ENCODE assay signal across 8 cellular contexts in genomic region chr5:66814146-66814991, GRCh38.
DNase-seq lines count a peak whose midpoint lies in the region; ATAC-seq and TF ChIP-seq lines count a peak whose summit lies in the region.

No MANE protein-coding gene starts in this region.

- WGBS in spleen, 5 donors = 30 to 57% (median 43%) methylated on average over 6 of the region's 6 CpGs

- H3K27ac Mint-ChIP-seq in activated naive CD8-positive, alpha-beta T cell treated with anti-CD3 and anti-CD28 coated beads, Interleukin-2, amount 10 ng/mL, durations not matched to agents 7 days and 5 days = no peak overlapping the region

- POLR2A ChIA-PET in activated naive CD8-positive, alpha-beta T cell treated with anti-CD3 and anti-CD28 coated beads, Interleukin-2, amount 10 ng/mL, durations not matched to agents 7 days and 5 days (lab: Charles Lee) = interaction anchor here (1.0 to 1.1 kb wide), 2 partner anchors 14 to 28 kb away, joined by 3 to 5 read pairs; no protein-coding TSS in a partner anchor

- H3K9me3 ChIP-seq in NT2/D1 (ENCODE audit: insufficient read depth, low read length) (no peaks in the 10 kb centered on the region), spleen (no peaks in the 10 kb centered on the region)

- H3K27ac ChIP-seq in spleen = no peak overlapping the region

- H3K4me3 ChIP-seq in NT2/D1 (ENCODE audit: insufficient read length, low read depth) (no peak overlapping the region), spleen (no peak overlapping the region)

- H3K4me1 ChIP-seq in NT2/D1 (ENCODE audit: insufficient read depth, insufficient read length) (no peaks in the 10 kb centered on the region), spleen (peaks cover 0 to 15% (median 2%) of the 10 kb centered on the region in 6 donors)

- H3K9me3 Mint-ChIP-seq in activated naive CD8-positive, alpha-beta T cell treated with anti-CD3 and anti-CD28 coated beads, Interleukin-2, amount 10 ng/mL, durations not matched to agents 7 days and 5 days = no peaks in the 10 kb centered on the region

- intact Hi-C loops in spleen (cut with DNase I; ENCODE audit: low total_unique reads) = loop anchor here (5.0 to 10.0 kb wide), 2 partner anchors 340 to 393 kb away; no protein-coding TSS in a partner anchor

- H3K36me3 Mint-ChIP-seq in activated naive CD8-positive, alpha-beta T cell treated with anti-CD3 and anti-CD28 coated beads, Interleukin-2, amount 10 ng/mL, durations not matched to agents 7 days and 5 days = no peaks in the 10 kb centered on the region

- ATAC-seq in HG02623 (IDR thresholded peaks at IDR 0.05; ENCODE audit: unreplicated experiment) (peak; percentile 43), GM19452 (IDR thresholded peaks at IDR 0.05; ENCODE audit: unreplicated experiment) (no peak)
- peak; percentile 77 for ATAC-seq in activated naive CD8-positive, alpha-beta T cell treated with anti-CD3 and anti-CD28 coated beads, Interleukin-2, amount 10 ng/mL, durations not matched to agents 7 days and 5 days (ENCODE audit: low read depth)

- TF ChIP-seq POLR2A in spleen (IDR thresholded peaks at IDR 0.05) = no peak

- H3K27me3 Mint-ChIP-seq in activated naive CD8-positive, alpha-beta T cell treated with anti-CD3 and anti-CD28 coated beads, Interleukin-2, amount 10 ng/mL, durations not matched to agents 7 days and 5 days = peaks cover 3% of the 10 kb centered on the region

- H3K4me1 Mint-ChIP-seq in activated naive CD8-positive, alpha-beta T cell treated with anti-CD3 and anti-CD28 coated beads, Interleukin-2, amount 10 ng/mL, durations not matched to agents 7 days and 5 days = peaks cover 24% of the 10 kb centered on the region

- H3K27me3 ChIP-seq in NT2/D1 (ENCODE audit: insufficient read depth, insufficient read length) = no peaks in the 10 kb centered on the region
- peaks cover 0 to 12% (median 0%) of the 10 kb centered on the region in 7 donors for H3K27me3 ChIP-seq in spleen (replicated peaks in 1 of 7)

- TF ChIP-seq CTCF in spleen (IDR thresholded peaks at IDR 0.05 in 8 of 11, conservative IDR thresholded peaks at IDR 0.05 in 3 of 11) = peak; percentile 21 to 79 (median 65)

- H3K4me3 Mint-ChIP-seq in activated naive CD8-positive, alpha-beta T cell treated with anti-CD3 and anti-CD28 coated beads, Interleukin-2, amount 10 ng/mL, durations not matched to agents 7 days and 5 days = no peak overlapping the region

- DNase-seq in activated gamma-delta T cell treated with Interleukin-2 at 50 U/mL for 16 hours (peak; percentile 17), activated gamma-delta T cell (lab: John Stamatoyannopoulos, UW) (no peak), NT2/D1 (ENCODE audit: low read depth, low spot score) (peak; percentile 30), hippocampal formation (lab: John Stamatoyannopoulos, UW) (peak; percentile 11 to 47), spleen (no peak)
- DNase-seq in activated naive CD8-positive, alpha-beta T cell treated with anti-CD3 and anti-CD28 coated beads, Interleukin-2, amount 10 ng/mL, durations not matched to agents 7 days and 5 days = no peak

- H3K36me3 ChIP-seq in NT2/D1 (ENCODE audit: insufficient read depth, insufficient read length, low read length) (no peaks in the 10 kb centered on the region), spleen (no peaks in the 10 kb centered on the region)

- no peak overlapping the region for H3K9ac ChIP-seq in NT2/D1 (ENCODE audit: insufficient read length, low read depth)

Comparison
In these comparisons a context has a peak if more than half of its experiments do, and no peak if none do; other contexts are left out.
1. DNase-seq: peak in activated gamma-delta T cell treated with Interleukin-2 at 50 U/mL for 16 hours (single experiment), NT2/D1 (single experiment) and hippocampal formation (2 of 2); none in activated gamma-delta T cell (single experiment), activated naive CD8-positive, alpha-beta T cell treated with anti-CD3 and anti-CD28 coated beads, Interleukin-2, amount 10 ng/mL, durations not matched to agents 7 days and 5 days (single experiment) and spleen (single experiment).